23 cellular contexts compared by ENCODE assay signal in the genomic region with DNA sequence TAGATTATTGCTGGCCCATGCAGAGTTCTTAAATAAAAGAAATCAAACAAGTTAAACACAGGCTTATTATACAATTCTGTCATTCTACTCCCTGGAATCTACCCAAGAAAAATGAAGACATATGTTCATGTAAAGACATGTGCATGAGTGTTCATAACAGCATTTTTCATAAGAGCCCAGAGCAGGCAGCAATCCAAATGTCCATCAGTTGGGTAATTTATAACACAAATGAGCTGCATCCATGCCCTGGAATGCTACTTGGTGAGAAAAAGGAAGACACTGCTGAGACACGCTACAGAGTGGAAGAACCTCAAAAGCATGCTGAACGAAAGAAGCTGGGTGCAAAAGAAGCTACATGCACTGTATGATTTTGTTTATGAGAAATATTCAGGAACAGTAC.
"Had no signal": no experiment of that assay in that cellular context is flagged by ENCODE, and none has a peak within 500 bp of the region (broad histone marks: within the 10 kb centered on the region; RNA-seq: fewer than 3 reads in every experiment).

No MANE protein-coding gene starts in this region.

- H3K4me3 ChIP-seq: colonic mucosa, gastrocnemius medialis, lung, pancreas, right atrium auricular region, smooth muscle cell, suprapubic skin, transverse colon had no signal

- H3K4me1 Mint-ChIP-seq: memory B cell; natural killer cell; stimulated activated naive CD8-positive, alpha-beta T cell treated with anti-CD3 and anti-CD28 coated beads, Interleukin-15, amount 100 ng/mL, for 72 hours had no signal

- H3K4me3 Mint-ChIP-seq: dendritic cell treated with granulocyte-macrophage colony-stimulating factor and Interleukin-4, amounts not matched to agents 40 ng/mL and 50 ng/mL, for 4 days; memory B cell; natural killer cell; stimulated activated naive CD8-positive, alpha-beta T cell treated with anti-CD3 and anti-CD28 coated beads, Interleukin-15, amount 100 ng/mL, for 72 hours had no signal

- H3K27me3 Mint-ChIP-seq: dendritic cell treated with granulocyte-macrophage colony-stimulating factor and Interleukin-4, amounts not matched to agents 40 ng/mL and 50 ng/mL, for 4 days; memory B cell; stimulated activated naive CD8-positive, alpha-beta T cell treated with anti-CD3 and anti-CD28 coated beads, Interleukin-15, amount 100 ng/mL, for 72 hours had no signal

- H3K36me3 Mint-ChIP-seq: memory B cell, natural killer cell had no signal

- H3K9me3 ChIP-seq: colonic mucosa, gastrocnemius medialis, pancreas, right atrium auricular region, suprapubic skin, transverse colon had no signal

- H3K36me3 ChIP-seq: colonic mucosa, gastrocnemius medialis, pancreas, right atrium auricular region, suprapubic skin, transverse colon had no signal

- H3K4me1 ChIP-seq: colonic mucosa, pancreas, right atrium auricular region, transverse colon had no signal

- H3K27me3 ChIP-seq: colonic mucosa, gastrocnemius medialis, right atrium auricular region, suprapubic skin, transverse colon had no signal

- H3K27ac ChIP-seq: colonic mucosa, pancreas, right atrium auricular region, suprapubic skin, transverse colon had no signal

- DNase-seq: colonic mucosa; effector CD8-positive, alpha-beta T cell; erythroblast; gastrocnemius medialis; left ventricle myocardium superior; natural killer cell; occipital lobe; pancreas; stimulated activated CD4-positive, alpha-beta T cell treated with anti-CD3 and anti-CD28 coated beads, Interleukin-12 subunit alpha, Interleukin-12 subunit beta, amount 100 ng/mL, for 4 hours; stimulated activated CD4-positive, alpha-beta T cell treated with anti-CD3 and anti-CD28 coated beads, Interleukin-1b, Interleukin-23, amount 100 ng/mL, for 48 hours; stimulated activated CD4-positive, alpha-beta T cell treated with anti-CD3 and anti-CD28 coated beads, Interleukin-4, amount 100 ng/mL, for 1 hour; stimulated activated CD8-positive, alpha-beta memory T cell treated with anti-CD3 and anti-CD28 coated beads, Interleukin-4, amount 100 ng/mL, for 48 hours; stimulated activated naive CD4-positive, alpha-beta T cell; stimulated activated naive CD8-positive, alpha-beta T cell treated with anti-CD3 and anti-CD28 coated beads, Interleukin-15, amount 100 ng/mL, for 72 hours; transverse colon had no signal

- ATAC-seq: gastrocnemius medialis; left ventricle myocardium superior; natural killer cell; pancreas; sciatic nerve; stimulated activated naive CD8-positive, alpha-beta T cell treated with anti-CD3 and anti-CD28 coated beads, Interleukin-15, amount 100 ng/mL, for 72 hours had no signal

- H3K27ac Mint-ChIP-seq: dendritic cell treated with granulocyte-macrophage colony-stimulating factor and Interleukin-4, amounts not matched to agents 40 ng/mL and 50 ng/mL, for 4 days; memory B cell; natural killer cell; progenitor cell of endocrine pancreas; stimulated activated naive CD8-positive, alpha-beta T cell treated with anti-CD3 and anti-CD28 coated beads, Interleukin-15, amount 100 ng/mL, for 72 hours had no signal
